1 cellular context compared by ENCODE assay signal in genomic region chr14:93041830-93042229, GRCh38.
TF ChIP-seq lines count a peak whose summit lies in the region.

No MANE protein-coding gene starts in this region.

TF ChIP-seq in GM23338, 12 proteins besides CTCF, POLR2A, EP300 and RAD21 (continued from another document):
- TF ChIP-seq ZNF462 (CRISPR knock-in tag; IDR thresholded peaks at IDR 0.05), result no peak
- no peak for TF ChIP-seq NANOG (IDR thresholded peaks at IDR 0.05; ENCODE audit: borderline replicate concordance)
- no peak for TF ChIP-seq POLR2AphosphoS5 (IDR thresholded peaks at IDR 0.05; ENCODE audit: low read depth)
- no peak for TF ChIP-seq EZH2 (IDR thresholded peaks at IDR 0.05; ENCODE audit: low read depth, unreplicated experiment)
- TF ChIP-seq JUNB (IDR thresholded peaks at IDR 0.05; ENCODE audit: unreplicated experiment), result no peak
